Comparison of ENCODE assay signal across 20 cellular contexts in genomic region chr11:69746780-69747742, GRCh38. TPM values are rescaled to one million over a fixed set of nuclear protein-coding genes. Genes with fewer than 3 reads are reported as not detected.
"Had no signal": no experiment of that assay in that cellular context is flagged by ENCODE, and none has a peak within 500 bp of the region (broad histone marks: within the 10 kb centered on the region; RNA-seq: fewer than 3 reads in every experiment).

No MANE protein-coding gene starts in this region.

- H3K27ac Mint-ChIP-seq: activated T-helper 1 cell treated with anti-CD3 and anti-CD28 coated beads, Interleukin-12 subunit alpha, Interleukin-12 subunit beta, Interleukin-2, Interleukin-4 antibody, amounts not matched to agents 30 ng/mL and 10 ng/mL and 1 ng/mL, durations not matched to agents 14 hours and 24 hours and 36 hours; effector memory CD8-positive, alpha-beta T cell; memory B cell; T-helper 17 cell; WTC11 had no signal

- H3K27me3 ChIP-seq: ascending aorta, testis, uterus had no signal

- H3K9me3 Mint-ChIP-seq: activated T-helper 1 cell treated with anti-CD3 and anti-CD28 coated beads, Interleukin-12 subunit alpha, Interleukin-12 subunit beta, Interleukin-2, Interleukin-4 antibody, amounts not matched to agents 30 ng/mL and 10 ng/mL and 1 ng/mL, durations not matched to agents 14 hours and 24 hours and 36 hours; effector memory CD8-positive, alpha-beta T cell; memory B cell; stimulated activated naive CD8-positive, alpha-beta T cell treated with anti-CD3 and anti-CD28 coated beads, Interleukin-15, amount 100 ng/mL, for 72 hours; WTC11 had no signal

- H3K9me3 ChIP-seq: ascending aorta, left ventricle myocardium inferior, sigmoid colon, testis, uterus had no signal

- DNase-seq: activated CD4-positive, alpha-beta T cell treated with anti-CD3 and anti-CD28 coated beads for 48 hours; activated naive CD4-positive, alpha-beta T cell; effector memory CD8-positive, alpha-beta T cell; left ventricle myocardium inferior; sigmoid colon; stimulated activated CD4-positive, alpha-beta T cell treated with anti-CD3 and anti-CD28 coated beads, Interleukin-4, amount 100 ng/mL, for 1 hour; stimulated activated naive CD8-positive, alpha-beta T cell treated with anti-CD3 and anti-CD28 coated beads, Interleukin-15, amount 100 ng/mL, for 72 hours; T-helper 17 cell; testis; uterus had no signal

- H3K36me3 Mint-ChIP-seq: memory B cell, WTC11 had no signal

- H3K27ac ChIP-seq: ascending aorta, coronary artery, left ventricle myocardium inferior, sigmoid colon, testis, uterus had no signal

- H3K4me3 ChIP-seq: ascending aorta, coronary artery, left ventricle myocardium inferior, sigmoid colon, testis, uterus had no signal

- H3K4me1 Mint-ChIP-seq: memory B cell; stimulated activated naive CD8-positive, alpha-beta T cell treated with anti-CD3 and anti-CD28 coated beads, Interleukin-15, amount 100 ng/mL, for 72 hours had no signal

- ATAC-seq: effector memory CD8-positive, alpha-beta T cell; stimulated activated naive CD8-positive, alpha-beta T cell treated with anti-CD3 and anti-CD28 coated beads, Interleukin-15, amount 100 ng/mL, for 72 hours; T-helper 17 cell; WTC11 had no signal

- H3K4me1 ChIP-seq: ascending aorta, left ventricle myocardium inferior, sigmoid colon, testis, uterus had no signal

- FAIRE-seq: islet of Langerhans had no signal

- H3K4me3 Mint-ChIP-seq: activated T-helper 1 cell treated with anti-CD3 and anti-CD28 coated beads, Interleukin-12 subunit alpha, Interleukin-12 subunit beta, Interleukin-2, Interleukin-4 antibody, amounts not matched to agents 30 ng/mL and 10 ng/mL and 1 ng/mL, durations not matched to agents 14 hours and 24 hours and 36 hours; effector memory CD8-positive, alpha-beta T cell; memory B cell; stimulated activated naive CD8-positive, alpha-beta T cell treated with anti-CD3 and anti-CD28 coated beads, Interleukin-15, amount 100 ng/mL, for 72 hours; T-helper 17 cell; WTC11 had no signal

- H3K36me3 ChIP-seq: ascending aorta, left ventricle myocardium inferior, sigmoid colon, uterus had no signal

RNA-seq across cellular contexts. Expression of gene FGF4, which starts 28.1 kb away (rescaled TPM):
- total RNA-seq: activated T-helper 1 cell treated with anti-CD3 and anti-CD28 coated beads, Interleukin-12 subunit alpha, Interleukin-12 subunit beta, Interleukin-2, Interleukin-4 antibody, amounts not matched to agents 30 ng/mL and 10 ng/mL and 1 ng/mL, durations not matched to agents 14 hours and 24 hours and 36 hours; ascending aorta; cardiac septum; epithelial cell of proximal tubule; left ventricle myocardium inferior; myocyte; posterior vena cava; sigmoid colon; T-helper 17 cell; uterus had no signal
- polyA plus RNA-seq: sigmoid colon had no signal

RNA-seq across cellular contexts. Expression of gene FGF19, which starts 43.2 kb away (rescaled TPM):
- total RNA-seq: activated T-helper 1 cell treated with anti-CD3 and anti-CD28 coated beads, Interleukin-12 subunit alpha, Interleukin-12 subunit beta, Interleukin-2, Interleukin-4 antibody, amounts not matched to agents 30 ng/mL and 10 ng/mL and 1 ng/mL, durations not matched to agents 14 hours and 24 hours and 36 hours; ascending aorta; cardiac septum; epithelial cell of proximal tubule; left ventricle myocardium inferior; myocyte; posterior vena cava; sigmoid colon; T-helper 17 cell had no signal
- polyA plus RNA-seq: sigmoid colon had no signal
